In the genomic region with DNA sequence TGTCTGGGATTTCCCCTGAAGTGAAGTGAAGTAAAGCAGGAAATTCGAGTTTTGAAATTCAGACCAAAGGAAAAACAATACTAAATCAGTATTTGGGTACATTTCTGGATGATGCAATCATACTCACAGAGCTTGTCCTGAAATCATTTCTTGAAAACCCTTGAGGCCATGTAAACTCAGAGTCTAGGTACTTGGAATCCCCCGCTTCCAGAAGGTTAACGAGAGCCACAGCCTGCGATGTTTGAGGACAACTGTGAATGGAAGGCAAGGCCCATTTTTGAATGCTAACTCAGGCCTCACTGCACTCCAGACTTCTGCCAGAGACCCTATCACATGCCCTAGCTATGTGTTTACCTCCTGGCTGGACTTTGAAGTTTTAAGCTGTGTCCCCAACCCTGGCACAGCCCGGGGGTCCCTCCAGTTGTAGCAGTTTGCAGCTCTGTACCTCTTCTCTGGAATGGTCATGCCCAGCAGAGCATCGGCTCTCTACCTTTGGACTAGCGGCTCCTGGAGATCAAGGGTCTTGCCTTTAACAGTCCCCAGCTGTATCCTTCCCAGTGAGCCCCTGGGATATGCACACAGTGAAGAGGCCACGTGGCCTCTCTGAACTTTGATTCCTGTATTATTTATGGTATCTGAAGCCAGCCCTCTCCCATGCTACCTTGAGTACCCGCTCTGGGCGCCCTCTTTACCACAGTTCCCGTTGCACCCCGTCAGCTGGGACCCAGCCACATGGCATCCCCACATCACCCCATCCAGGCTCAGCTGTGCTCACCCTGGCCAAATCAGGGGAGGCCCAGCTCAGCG, we compare ENCODE assay signal across 8 cellular contexts. TPM values are rescaled to one million over a fixed set of nuclear protein-coding genes. Genes with fewer than 3 reads are reported as not detected.
DNase-seq lines count a peak whose midpoint lies in the region; ATAC-seq and TF ChIP-seq lines count a peak whose summit lies in the region.

No MANE protein-coding gene starts in this region.

- H4K20me1 ChIP-seq in KMS-11 (ENCODE audit: insufficient read depth) (no peaks in the 10 kb centered on the region), mammary epithelial cell (ENCODE audit: insufficient read depth, low read length) (no peaks in the 10 kb centered on the region)

- H3K27me3 ChIP-seq in KMS-11 (ENCODE audit: insufficient read depth, low read depth) (no peaks in the 10 kb centered on the region), mammary epithelial cell (ENCODE audit: insufficient read depth, low read length) (no peaks in the 10 kb centered on the region)

- in situ Hi-C loops in mammary epithelial cell (cut with MboI; ENCODE audit: low sequenced_read_pairs in 2 of 2): no loop called here

- no peak overlapping the region; the same call in 1 of the 2 replicates for H3K9ac ChIP-seq in KMS-11
- peak overlapping the region; percentile 96 for H3K9ac ChIP-seq in mammary epithelial cell (ENCODE audit: insufficient read depth, low read length)

- H3K4me1 ChIP-seq in KMS-11 (ENCODE audit: low read depth, poor library complexity, severe bottlenecking) (peaks cover 47% of the 10 kb centered on the region), mammary epithelial cell (ENCODE audit: insufficient read depth, low read length) (peaks cover 77% of the 10 kb centered on the region)

- 20% methylated on average over 13 of the region's 13 CpGs for WGBS in mammary epithelial cell (ENCODE audit: low coverage, missing lambda C conversion rate)

- dilution Hi-C loops in mammary epithelial cell (cut with HindIII; ENCODE audit: low sequenced_read_pairs): no loop called here

- DNase-seq in AG09309 (ENCODE audit: low read depth): peak; percentile 90
- DNase-seq in mammary epithelial cell: peak; percentile 99
- peak in 1 of 2 experiments; percentile 37 for DNase-seq in mesothelial cell of epicardium (ENCODE audit: low spot score in 2 of 2, unreplicated experiment in 2 of 2)
- no peak for DNase-seq in NAMALWA (ENCODE audit: low spot score)
- DNase-seq in NCI-H1105 (lab: John Stamatoyannopoulos, UW): no peak
- no peak for DNase-seq in NCI-H146 treated with DMSO at 0.1 percent for 48 hours (lab: John Stamatoyannopoulos, UW; ENCODE audit: unreplicated experiment)

- H3K4me3 ChIP-seq in AG09309 (ENCODE audit: control insufficient read depth, low read depth, low read length) (no peak overlapping the region), KMS-11 (IDR thresholded peaks at IDR 0.05; ENCODE audit: insufficient read depth, low read depth, low read length) (no peak overlapping the region), mammary epithelial cell (replicated peaks in 1 of 3; ENCODE audit: insufficient read depth in 1 of 3, low read depth in 2 of 3, low read length in 3 of 3) (no peak overlapping the region)

- no peaks in the 10 kb centered on the region for H3K27me3 Mint-ChIP-seq in mesothelial cell of epicardium (ENCODE audit: low read depth)

- no peaks in the 10 kb centered on the region for H3K36me3 ChIP-seq in KMS-11 (ENCODE audit: insufficient read depth)
- no peaks in the 10 kb centered on the region for H3K36me3 ChIP-seq in mammary epithelial cell (ENCODE audit: insufficient read depth, low read length)

- no TSS peak for BruUV-seq in mammary epithelial cell (replicated peaks; lab: Mats Ljungman, UMichigan)

- peak overlapping the region; percentile 1 for H3K4me3 Mint-ChIP-seq in mesothelial cell of epicardium

- TF ChIP-seq CTCF in AG09309 (IDR thresholded peaks at IDR 0.05; ENCODE audit: control insufficient read depth, insufficient read depth, low read depth, low read length, missing control alignments): no peak
- TF ChIP-seq CTCF in KMS-11 (conservative IDR thresholded peaks at IDR 0.05; ENCODE audit: low read depth, low read length): no peak
- no peak for TF ChIP-seq CTCF in mammary epithelial cell (conservative IDR thresholded peaks at IDR 0.05 in 1 of 2, IDR thresholded peaks at IDR 0.05 in 1 of 2; ENCODE audit: extremely low read depth in 1 of 2, insufficient read depth in 1 of 2, low read depth in 1 of 2, low read length in 2 of 2)
- no peak for TF ChIP-seq CTCF in mesothelial cell of epicardium (IDR thresholded peaks at IDR 0.05; ENCODE audit: unreplicated experiment)

- H3K79me2 ChIP-seq in KMS-11 (ENCODE audit: insufficient read depth, low read depth): 0 out of 2 replicates have a peak, but pooled peaks cover 3% of the 10 kb centered on the region
- H3K79me2 ChIP-seq in mammary epithelial cell (ENCODE audit: insufficient read depth, low read length): peaks cover 11% of the 10 kb centered on the region

- H3K4me1 Mint-ChIP-seq in mesothelial cell of epicardium: peaks cover 81% of the 10 kb centered on the region

- H3K27ac Mint-ChIP-seq in mesothelial cell of epicardium: peak overlapping the region; percentile 96

- ATAC-seq in activated CD4-positive, CD25-positive, alpha-beta regulatory T cell treated with anti-CD3 and anti-CD28 coated beads, Interleukin-2, amount 50 U/mL, for 24 hours: no peak

- CTCF ChIA-PET in mammary epithelial cell (lab: Charles Lee; ENCODE audit: low non-redundant PET): interaction anchor here (0.7 kb wide), 1 partner anchor 109 kb away, joined by 4 read pairs; no protein-coding TSS in a partner anchor

- intact Hi-C loops in mammary epithelial cell (cut with micrococcal nuclease): loop anchor here (1.0 to 5.0 kb wide), 4 partner anchors 8 to 73 kb away; no protein-coding TSS in a partner anchor

- H3K27ac ChIP-seq in KMS-11: peak overlapping the region; percentile 53; the same call in 1 of the 2 replicates
- peak overlapping the region; percentile 99 for H3K27ac ChIP-seq in mammary epithelial cell (ENCODE audit: insufficient read depth, low read depth, low read length)

- no peaks in the 10 kb centered on the region for H3K36me3 Mint-ChIP-seq in mesothelial cell of epicardium

- no peaks in the 10 kb centered on the region for H3K9me3 ChIP-seq in mammary epithelial cell (replicated peaks; ENCODE audit: insufficient read depth, low read length)

- H3K9me3 Mint-ChIP-seq in mesothelial cell of epicardium: no peaks in the 10 kb centered on the region

- H3K4me2 ChIP-seq in KMS-11: peak overlapping the region; percentile 41
- peak overlapping the region; percentile 69 for H3K4me2 ChIP-seq in mammary epithelial cell (ENCODE audit: insufficient read depth, low read depth, low read length)

- H2AFZ ChIP-seq in KMS-11 (ENCODE audit: low read depth) (peak overlapping the region; percentile 20; the same call in 1 of the 2 replicates), mammary epithelial cell (ENCODE audit: low read depth, low read length) (peak overlapping the region; percentile 68)

RNA-seq across cellular contexts. Expression of a gene that starts 5.6 kb away (rescaled TPM):
- total RNA-seq in mammary epithelial cell (1,000 to 10,000 TPM; 2,122 to 4,396 TPM), mesothelial cell of epicardium (1,419 to 1,500 TPM (median 1,460 TPM) in 3 replicates)
- polyA plus RNA-seq in mammary epithelial cell: 3,424 TPM
- polyA minus RNA-seq in mammary epithelial cell: 11,932 TPM

RNA-seq across cellular contexts. Expression of a gene that starts 22.8 kb away (rescaled TPM):
- total RNA-seq in mammary epithelial cell (under 1 TPM; 0.24 to 0.67 TPM), mesothelial cell of epicardium (0.64 to 1.1 TPM (median 0.90 TPM) in 3 replicates)
- polyA plus RNA-seq in mammary epithelial cell: 0.14 TPM
- polyA minus RNA-seq in mammary epithelial cell: 0.26 TPM

RNA-seq across cellular contexts. Expression of a gene that starts 55.6 kb away (rescaled TPM):
- total RNA-seq in mammary epithelial cell: 1 to 10 TPM; 1.4 to 2.3 TPM
- 1.00 TPM for polyA plus RNA-seq in mammary epithelial cell
- polyA minus RNA-seq in mammary epithelial cell: 0.57 TPM
- total RNA-seq in mesothelial cell of epicardium: 10.6 to 12.0 TPM (median 11.9 TPM) in 3 replicates

Comparison
In these comparisons a context has a peak if more than half of its experiments do, and no peak if none do; other contexts are left out.
1. DNase-seq: peak in AG09309 (single experiment) and mammary epithelial cell (single experiment); none in NAMALWA (single experiment), NCI-H1105 (single experiment) and NCI-H146 treated with DMSO at 0.1 percent for 48 hours (single experiment).